1 cellular context compared by ENCODE assay signal in genomic region chr12:6342140-6342889, GRCh38.
TF ChIP-seq lines count a peak whose summit lies in the region.

No MANE protein-coding gene starts in this region.

TF ChIP-seq in IMR-90, 13 proteins besides CTCF, POLR2A, EP300 and RAD21 (continued from another document):
- TF ChIP-seq USF2 (IDR thresholded peaks at IDR 0.05; ENCODE audit: low read depth, low read length): no peak
